In the genomic region with DNA sequence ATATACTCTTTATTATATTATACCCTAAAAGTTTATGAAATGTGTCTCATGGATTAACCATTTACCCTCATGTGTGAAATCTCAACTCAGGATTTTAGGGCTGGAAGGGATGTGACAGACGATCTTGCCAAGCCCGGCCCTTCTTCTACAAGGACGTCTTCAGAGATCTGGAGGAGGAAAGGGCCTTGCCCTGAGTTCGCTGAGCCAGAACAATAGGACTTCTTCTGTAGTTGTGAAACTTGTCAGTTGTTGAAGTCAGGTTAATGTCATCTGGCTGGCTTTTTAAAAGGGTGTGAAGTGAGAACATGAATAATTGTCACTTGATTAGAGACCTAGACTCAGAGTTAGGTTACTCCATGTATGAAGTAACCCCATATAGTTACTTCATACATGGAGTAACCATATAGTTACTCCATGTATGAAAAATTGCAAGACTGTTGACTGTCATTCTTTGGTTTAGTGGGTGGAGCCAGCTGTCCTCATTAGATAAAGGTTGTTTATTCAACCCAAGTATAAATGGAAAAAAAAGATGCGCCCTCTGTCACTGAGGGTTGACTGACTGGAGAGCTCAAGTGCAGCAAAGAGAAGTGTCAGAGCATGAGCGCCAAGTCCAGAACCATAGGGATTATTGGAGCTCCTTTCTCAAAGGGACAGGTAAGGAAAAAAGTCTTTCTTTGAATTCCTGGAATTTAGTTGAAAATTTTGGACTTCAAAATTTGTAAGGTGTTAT, we compare ENCODE assay signal across 2 cellular contexts.
TF ChIP-seq lines count a peak whose summit lies in the region.

A gene (plus strand): TSS at position 541 of the 730 bp plus-strand sequence. CDS start 57 bp downstream, at position 598.

TF ChIP-seq in K562, 482 proteins besides CTCF, POLR2A, EP300 and RAD21 (continued from another document):
- TF ChIP-seq, protein P1, sequence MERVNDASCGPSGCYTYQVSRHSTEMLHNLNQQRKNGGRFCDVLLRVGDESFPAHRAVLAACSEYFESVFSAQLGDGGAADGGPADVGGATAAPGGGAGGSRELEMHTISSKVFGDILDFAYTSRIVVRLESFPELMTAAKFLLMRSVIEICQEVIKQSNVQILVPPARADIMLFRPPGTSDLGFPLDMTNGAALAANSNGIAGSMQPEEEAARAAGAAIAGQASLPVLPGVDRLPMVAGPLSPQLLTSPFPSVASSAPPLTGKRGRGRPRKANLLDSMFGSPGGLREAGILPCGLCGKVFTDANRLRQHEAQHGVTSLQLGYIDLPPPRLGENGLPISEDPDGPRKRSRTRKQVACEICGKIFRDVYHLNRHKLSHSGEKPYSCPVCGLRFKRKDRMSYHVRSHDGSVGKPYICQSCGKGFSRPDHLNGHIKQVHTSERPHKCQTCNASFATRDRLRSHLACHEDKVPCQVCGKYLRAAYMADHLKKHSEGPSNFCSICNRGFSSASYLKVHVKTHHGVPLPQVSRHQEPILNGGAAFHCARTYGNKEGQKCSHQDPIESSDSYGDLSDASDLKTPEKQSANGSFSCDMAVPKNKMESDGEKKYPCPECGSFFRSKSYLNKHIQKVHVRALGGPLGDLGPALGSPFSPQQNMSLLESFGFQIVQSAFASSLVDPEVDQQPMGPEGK (CRISPR knock-in tag; IDR thresholded peaks at IDR 0.05; ENCODE audit: borderline replicate concordance), result no peak
- TF ChIP-seq, protein P2, sequence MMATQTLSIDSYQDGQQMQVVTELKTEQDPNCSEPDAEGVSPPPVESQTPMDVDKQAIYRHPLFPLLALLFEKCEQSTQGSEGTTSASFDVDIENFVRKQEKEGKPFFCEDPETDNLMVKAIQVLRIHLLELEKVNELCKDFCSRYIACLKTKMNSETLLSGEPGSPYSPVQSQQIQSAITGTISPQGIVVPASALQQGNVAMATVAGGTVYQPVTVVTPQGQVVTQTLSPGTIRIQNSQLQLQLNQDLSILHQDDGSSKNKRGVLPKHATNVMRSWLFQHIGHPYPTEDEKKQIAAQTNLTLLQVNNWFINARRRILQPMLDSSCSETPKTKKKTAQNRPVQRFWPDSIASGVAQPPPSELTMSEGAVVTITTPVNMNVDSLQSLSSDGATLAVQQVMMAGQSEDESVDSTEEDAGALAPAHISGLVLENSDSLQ (IDR thresholded peaks at IDR 0.05), result peak; percentile 44; the same call in 1 of the 2 replicates
- TF ChIP-seq ZNF197 (CRISPR knock-in tag; IDR thresholded peaks at IDR 0.05; ENCODE audit: low read depth), result no peak
- TF ChIP-seq, protein P3, sequence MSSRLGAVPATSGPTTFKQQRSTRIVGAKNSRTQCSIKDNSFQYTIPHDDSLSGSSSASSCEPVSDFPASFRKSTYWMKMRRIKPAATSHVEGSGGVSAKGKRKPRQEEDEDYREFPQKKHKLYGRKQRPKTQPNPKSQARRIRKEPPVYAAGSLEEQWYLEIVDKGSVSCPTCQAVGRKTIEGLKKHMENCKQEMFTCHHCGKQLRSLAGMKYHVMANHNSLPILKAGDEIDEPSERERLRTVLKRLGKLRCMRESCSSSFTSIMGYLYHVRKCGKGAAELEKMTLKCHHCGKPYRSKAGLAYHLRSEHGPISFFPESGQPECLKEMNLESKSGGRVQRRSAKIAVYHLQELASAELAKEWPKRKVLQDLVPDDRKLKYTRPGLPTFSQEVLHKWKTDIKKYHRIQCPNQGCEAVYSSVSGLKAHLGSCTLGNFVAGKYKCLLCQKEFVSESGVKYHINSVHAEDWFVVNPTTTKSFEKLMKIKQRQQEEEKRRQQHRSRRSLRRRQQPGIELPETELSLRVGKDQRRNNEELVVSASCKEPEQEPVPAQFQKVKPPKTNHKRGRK (tag; IDR thresholded peaks at IDR 0.05), result no peak
- 0 out of 2 replicates have a peak, but pooled peaks have one; percentile 15 for TF ChIP-seq TAL1 (IDR thresholded peaks at IDR 0.05)
- TF ChIP-seq ARID1B (IDR thresholded peaks at IDR 0.05), result peak; percentile 18; the same call in 1 of the 2 replicates
- no peak for TF ChIP-seq ZNF830 (CRISPR knock-in tag; IDR thresholded peaks at IDR 0.05)

TF ChIP-seq in liver, 16 proteins besides CTCF, POLR2A, EP300 and RAD21 (continued from another document):
- TF ChIP-seq, protein P4, sequence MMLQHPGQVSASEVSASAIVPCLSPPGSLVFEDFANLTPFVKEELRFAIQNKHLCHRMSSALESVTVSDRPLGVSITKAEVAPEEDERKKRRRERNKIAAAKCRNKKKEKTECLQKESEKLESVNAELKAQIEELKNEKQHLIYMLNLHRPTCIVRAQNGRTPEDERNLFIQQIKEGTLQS (IDR thresholded peaks at IDR 0.05), result peak; percentile 50
- TF ChIP-seq, protein P5, sequence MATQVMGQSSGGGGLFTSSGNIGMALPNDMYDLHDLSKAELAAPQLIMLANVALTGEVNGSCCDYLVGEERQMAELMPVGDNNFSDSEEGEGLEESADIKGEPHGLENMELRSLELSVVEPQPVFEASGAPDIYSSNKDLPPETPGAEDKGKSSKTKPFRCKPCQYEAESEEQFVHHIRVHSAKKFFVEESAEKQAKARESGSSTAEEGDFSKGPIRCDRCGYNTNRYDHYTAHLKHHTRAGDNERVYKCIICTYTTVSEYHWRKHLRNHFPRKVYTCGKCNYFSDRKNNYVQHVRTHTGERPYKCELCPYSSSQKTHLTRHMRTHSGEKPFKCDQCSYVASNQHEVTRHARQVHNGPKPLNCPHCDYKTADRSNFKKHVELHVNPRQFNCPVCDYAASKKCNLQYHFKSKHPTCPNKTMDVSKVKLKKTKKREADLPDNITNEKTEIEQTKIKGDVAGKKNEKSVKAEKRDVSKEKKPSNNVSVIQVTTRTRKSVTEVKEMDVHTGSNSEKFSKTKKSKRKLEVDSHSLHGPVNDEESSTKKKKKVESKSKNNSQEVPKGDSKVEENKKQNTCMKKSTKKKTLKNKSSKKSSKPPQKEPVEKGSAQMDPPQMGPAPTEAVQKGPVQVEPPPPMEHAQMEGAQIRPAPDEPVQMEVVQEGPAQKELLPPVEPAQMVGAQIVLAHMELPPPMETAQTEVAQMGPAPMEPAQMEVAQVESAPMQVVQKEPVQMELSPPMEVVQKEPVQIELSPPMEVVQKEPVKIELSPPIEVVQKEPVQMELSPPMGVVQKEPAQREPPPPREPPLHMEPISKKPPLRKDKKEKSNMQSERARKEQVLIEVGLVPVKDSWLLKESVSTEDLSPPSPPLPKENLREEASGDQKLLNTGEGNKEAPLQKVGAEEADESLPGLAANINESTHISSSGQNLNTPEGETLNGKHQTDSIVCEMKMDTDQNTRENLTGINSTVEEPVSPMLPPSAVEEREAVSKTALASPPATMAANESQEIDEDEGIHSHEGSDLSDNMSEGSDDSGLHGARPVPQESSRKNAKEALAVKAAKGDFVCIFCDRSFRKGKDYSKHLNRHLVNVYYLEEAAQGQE (IDR thresholded peaks at IDR 0.05), result peak; percentile 96
- TF ChIP-seq RXRA (IDR thresholded peaks at IDR 0.05), result peak; percentile 32 to 50
- peak; percentile 35 to 41 for TF ChIP-seq HNF4A (conservative IDR thresholded peaks at IDR 0.05)
- peak; percentile 76 for TF ChIP-seq SP1 (IDR thresholded peaks at IDR 0.05)
- no peak for TF ChIP-seq HNF4G (IDR thresholded peaks at IDR 0.05)
- no peak for TF ChIP-seq NR2F2 (IDR thresholded peaks at IDR 0.05)
- no peak for TF ChIP-seq GABPA (IDR thresholded peaks at IDR 0.05 in 1 of 2, conservative IDR thresholded peaks at IDR 0.05 in 1 of 2)
- TF ChIP-seq, protein P6, sequence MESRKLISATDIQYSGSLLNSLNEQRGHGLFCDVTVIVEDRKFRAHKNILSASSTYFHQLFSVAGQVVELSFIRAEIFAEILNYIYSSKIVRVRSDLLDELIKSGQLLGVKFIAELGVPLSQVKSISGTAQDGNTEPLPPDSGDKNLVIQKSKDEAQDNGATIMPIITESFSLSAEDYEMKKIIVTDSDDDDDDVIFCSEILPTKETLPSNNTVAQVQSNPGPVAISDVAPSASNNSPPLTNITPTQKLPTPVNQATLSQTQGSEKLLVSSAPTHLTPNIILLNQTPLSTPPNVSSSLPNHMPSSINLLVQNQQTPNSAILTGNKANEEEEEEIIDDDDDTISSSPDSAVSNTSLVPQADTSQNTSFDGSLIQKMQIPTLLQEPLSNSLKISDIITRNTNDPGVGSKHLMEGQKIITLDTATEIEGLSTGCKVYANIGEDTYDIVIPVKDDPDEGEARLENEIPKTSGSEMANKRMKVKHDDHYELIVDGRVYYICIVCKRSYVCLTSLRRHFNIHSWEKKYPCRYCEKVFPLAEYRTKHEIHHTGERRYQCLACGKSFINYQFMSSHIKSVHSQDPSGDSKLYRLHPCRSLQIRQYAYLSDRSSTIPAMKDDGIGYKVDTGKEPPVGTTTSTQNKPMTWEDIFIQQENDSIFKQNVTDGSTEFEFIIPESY (IDR thresholded peaks at IDR 0.05), result peak; percentile 54
- TF ChIP-seq JUND (IDR thresholded peaks at IDR 0.05), result peak; percentile 20 to 28
- peak; percentile 100 for TF ChIP-seq TAF1 (conservative IDR thresholded peaks at IDR 0.05)
